8 cellular contexts compared by ENCODE assay signal in genomic region chr1:203504400-203505250, GRCh38. TPM values are rescaled to one million over a fixed set of nuclear protein-coding genes. Genes with fewer than 3 reads are reported as not detected.
DNase-seq lines count a peak whose midpoint lies in the region; ATAC-seq, FAIRE-seq and TF ChIP-seq lines count a peak whose summit lies in the region.

No MANE protein-coding gene starts in this region.

- no peak overlapping the region for H3K9ac ChIP-seq in kidney (ENCODE audit: low read length in 2 of 2)

- H3K4me3 ChIP-seq in kidney (ENCODE audit: low read length in 2 of 2), result no peak overlapping the region

- intact Hi-C loops in kidney (cut with DNase I), result loop anchor here (5.0 kb wide), 1 partner anchor 198 kb away; no protein-coding TSS in a partner anchor

- H3K4me1 ChIP-seq in kidney (ENCODE audit: control insufficient read depth in 1 of 2, insufficient read depth in 1 of 2, low read depth in 1 of 2, low read length in 2 of 2), result peaks cover 0 to 2% of the 10 kb centered on the region in 2 donors

- no peak overlapping the region for H3K27ac ChIP-seq in caudate nucleus (ENCODE audit: low read depth, low read length)
- no peak overlapping the region for H3K27ac ChIP-seq in kidney (ENCODE audit: low read depth in 2 of 2, low read length in 2 of 2)

- peak; percentile 85 for TF ChIP-seq CTCF in kidney (IDR thresholded peaks at IDR 0.05; ENCODE audit: borderline replicate concordance, extremely low read depth, insufficient read depth)

- no peaks in the 10 kb centered on the region for H3K9me3 ChIP-seq in kidney (ENCODE audit: control insufficient read depth in 1 of 2, low read length in 2 of 2)

- no peaks in the 10 kb centered on the region for H3K36me3 ChIP-seq in kidney (ENCODE audit: control insufficient read depth in 1 of 2, insufficient read depth in 2 of 2, low read length in 2 of 2)

- in situ Hi-C loops in ACHN (cut with HindIII; ENCODE audit: low pct_ligation_motif_present, low pct_unique_long_range_greater_than_20kb, low sequenced_read_pairs), result no loop called here

- FAIRE-seq in kidney (lab: Jason Lieb, UNC), result no peak

- ATAC-seq in HG03457 (IDR thresholded peaks at IDR 0.05; ENCODE audit: unreplicated experiment), result no peak

- DNase-seq in ACHN (peak; percentile 81), H4 (ENCODE audit: low spot score) (peak; percentile 72), NCI-H345 treated with DMSO at 0.1 percent for 48 hours (lab: John Stamatoyannopoulos, UW; ENCODE audit: unreplicated experiment) (peak; percentile 71), caudate nucleus (lab: John Stamatoyannopoulos, UW) (peak in 53 of 61 donors; percentile 21 to 87 (median 51)), kidney (peak; percentile 85)
- peak; percentile 63 for DNase-seq in activated CD4-positive, CD25-positive, alpha-beta regulatory T cell treated with anti-CD3 and anti-CD28 coated beads, Interleukin-2, amount 50 U/mL, for 16 hours (ENCODE audit: low read depth, low spot score)
- DNase-seq in stimulated activated CD4-positive, alpha-beta T cell treated with anti-CD3 and anti-CD28 coated beads, Interleukin-1b, Interleukin-23, amount 100 ng/mL, for 24 hours (ENCODE audit: low read depth in 4 of 4, low spot score in 1 of 4), result peak; percentile 52 to 74 (median 62)

RNA-seq across cellular contexts. Expression of gene OPTC, which starts 10.7 kb away (rescaled TPM):
- total RNA-seq in H4 (2014; rRNA removed; shearing (Covaris generic)), result not detected in 2 replicates
- not detected for total RNA-seq in kidney
- polyA plus RNA-seq in kidney (ENCODE audit: insufficient read depth, low read depth, low replicate concordance), result not detected

RNA-seq across cellular contexts. Expression of gene PRELP, which starts 29.0 kb away (rescaled TPM):
- not detected in 2 replicates for total RNA-seq in H4 (2014; rRNA removed; shearing (Covaris generic))
- total RNA-seq in kidney, result 24.5 TPM
- polyA plus RNA-seq in kidney (ENCODE audit: insufficient read depth, low read depth, low replicate concordance), result 9.5 TPM

Comparison
In these comparisons a context has a peak if more than half of its experiments do, and no peak if none do; other contexts are left out.
1. RNA of gene PRELP, which starts 29.0 kb away (total RNA-seq): 24.5 TPM in kidney (single experiment); not detected in H4; every median in the first group is over 10 times any median in the second.
2. Peak in every context shown above with its lines, with median percentiles within 50 percentile points of each other: DNase-seq.